ENCODE assay signal across 24 cellular contexts in the genomic region with DNA sequence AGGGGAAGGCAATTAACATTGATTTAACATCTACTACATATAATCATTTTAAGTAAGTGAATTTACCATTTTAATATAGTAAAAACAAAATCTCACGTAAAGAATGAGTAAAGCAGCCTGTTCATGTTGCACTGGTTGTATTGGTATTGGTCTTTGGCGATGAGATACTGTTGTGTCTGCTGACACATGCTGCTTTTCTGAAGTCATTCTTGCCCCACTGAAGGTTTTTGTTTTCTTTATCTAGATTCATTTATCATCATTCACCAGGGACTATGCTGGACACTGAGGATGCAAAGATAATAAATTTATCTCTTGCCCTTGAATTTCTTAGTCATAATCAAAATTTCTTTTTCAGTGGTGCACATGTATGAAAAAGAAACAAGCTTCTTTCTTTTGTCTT.
DNase-seq lines count a peak whose midpoint lies in the region; ATAC-seq, FAIRE-seq and TF ChIP-seq lines count a peak whose summit lies in the region.
"Had no signal": no experiment of that assay in that cellular context is flagged by ENCODE, and none has a peak within 500 bp of the region (broad histone marks: within the 10 kb centered on the region; RNA-seq: fewer than 3 reads in every experiment).

No MANE protein-coding gene starts in this region.

- in situ Hi-C loops in astrocyte of the spinal cord (cut with HindIII; ENCODE audit: low sequenced_read_pairs): no loop called here

- H4K20me1 ChIP-seq in osteoblast (ENCODE audit: insufficient read depth, low read length): no peaks in the 10 kb centered on the region
- H4K20me1 ChIP-seq: BLaER1 treated with 17β-estradiol and CSF1 and Interleukin-3, amounts not matched to agents 10 nM and 100 nM had no signal

- no peak overlapping the region for H2AFZ ChIP-seq in osteoblast (ENCODE audit: low read length)

- ATAC-seq in GM18511 (IDR thresholded peaks at IDR 0.05; ENCODE audit: unreplicated experiment) (no peak), GM19035 (IDR thresholded peaks at IDR 0.05; ENCODE audit: unreplicated experiment) (no peak)
- ATAC-seq: HCT116 had no signal

- peak overlapping the region; percentile 5 for H3K4me2 ChIP-seq in osteoblast (ENCODE audit: insufficient read depth, low read length)
- H3K4me2 ChIP-seq: BLaER1 treated with 17β-estradiol and CSF1 and Interleukin-3, amounts not matched to agents 10 nM and 100 nM had no signal

- H3K27ac ChIP-seq in osteoblast (ENCODE audit: low read depth, low read length) (no peak overlapping the region), kidney (ENCODE audit: low read depth in 2 of 2, low read length in 2 of 2) (no peak overlapping the region)
- H3K27ac ChIP-seq: BLaER1 treated with 17β-estradiol and CSF1 and Interleukin-3, amounts not matched to agents 10 nM and 100 nM; SK-N-MC had no signal

- peak; percentile 40 for DNase-seq in NCI-H2029 (lab: John Stamatoyannopoulos, UW)
- DNase-seq in NCI-H2029 treated with DMSO at 0.1 percent for 48 hours (lab: John Stamatoyannopoulos, UW): no peak
- DNase-seq in M059J (ENCODE audit: low read depth): peak; percentile 39
- peak; percentile 41 for DNase-seq in astrocyte of the spinal cord (ENCODE audit: low read depth, low spot score)
- DNase-seq in osteoblast (ENCODE audit: insufficient read length, low spot score, missing footprints): no peak
- DNase-seq in kidney: no peak
- DNase-seq: 8988T; AML-193; CD4-positive, alpha-beta T cell; COR-L47; Kasumi-1; NCI-H1105 treated with DMSO at 0.1 percent for 48 hours; NCI-H1930; NCI-H2171; NCI-H510A; NCI-H69; SIG-M5 had no signal

- H3K9me3 ChIP-seq in osteoblast (ENCODE audit: low read depth, low read length): no peaks in the 10 kb centered on the region
- no peaks in the 10 kb centered on the region for H3K9me3 ChIP-seq in kidney (ENCODE audit: control insufficient read depth in 1 of 2, low read length in 2 of 2)
- H3K9me3 ChIP-seq: BLaER1 treated with 17β-estradiol and CSF1 and Interleukin-3, amounts not matched to agents 10 nM and 100 nM had no signal

- no peaks in the 10 kb centered on the region for H3K79me2 ChIP-seq in osteoblast (ENCODE audit: insufficient read depth, low read length)

- H3K4me1 ChIP-seq in osteoblast (ENCODE audit: insufficient read depth, low read length) (peaks cover 13% of the 10 kb centered on the region), kidney (ENCODE audit: control insufficient read depth in 1 of 2, insufficient read depth in 1 of 2, low read depth in 1 of 2, low read length in 2 of 2) (no peaks in the 10 kb centered on the region)

- H3K36me3 ChIP-seq in osteoblast (ENCODE audit: insufficient read depth, low read length) (no peaks in the 10 kb centered on the region), kidney (ENCODE audit: control insufficient read depth in 1 of 2, insufficient read depth in 2 of 2, low read length in 2 of 2) (no peaks in the 10 kb centered on the region)
- H3K36me3 ChIP-seq: BLaER1 treated with 17β-estradiol and CSF1 and Interleukin-3, amounts not matched to agents 10 nM and 100 nM had no signal

- intact Hi-C loops in kidney (cut with DNase I): no loop called here

- H3K27me3 ChIP-seq in osteoblast (ENCODE audit: insufficient read depth, low read length): no peaks in the 10 kb centered on the region
- H3K27me3 ChIP-seq: BLaER1 treated with 17β-estradiol and CSF1 and Interleukin-3, amounts not matched to agents 10 nM and 100 nM had no signal

- FAIRE-seq in kidney (lab: Jason Lieb, UNC): no peak
- FAIRE-seq: GM12892, HepG2 had no signal

- no peak overlapping the region for H3K9ac ChIP-seq in kidney (ENCODE audit: low read length in 2 of 2)
- H3K9ac ChIP-seq: BLaER1 treated with 17β-estradiol and CSF1 and Interleukin-3, amounts not matched to agents 10 nM and 100 nM had no signal

- H3K4me3 ChIP-seq in astrocyte of the spinal cord (ENCODE audit: low read depth, low read length) (no peak overlapping the region), osteoblast (ENCODE audit: insufficient read depth, low read length) (no peak overlapping the region), kidney (ENCODE audit: low read length in 2 of 2) (no peak overlapping the region)
- H3K4me3 ChIP-seq: BLaER1 treated with 17β-estradiol and CSF1 and Interleukin-3, amounts not matched to agents 10 nM and 100 nM; SK-N-MC had no signal

- TF ChIP-seq CTCF in astrocyte of the spinal cord (IDR thresholded peaks at IDR 0.05; ENCODE audit: low read depth, low read length): no peak
- no peak for TF ChIP-seq CTCF in osteoblast (IDR thresholded peaks at IDR 0.05; ENCODE audit: extremely low read depth, low read depth, low read length)
- no peak for TF ChIP-seq CTCF in kidney (IDR thresholded peaks at IDR 0.05; ENCODE audit: borderline replicate concordance, extremely low read depth, insufficient read depth)

Comparison
In these comparisons a context has a peak if more than half of its experiments do, and no peak if none do; other contexts are left out.
1. DNase-seq: peak in NCI-H2029 (single experiment), M059J (single experiment) and astrocyte of the spinal cord (single experiment); none in NCI-H2029 treated with DMSO at 0.1 percent for 48 hours (single experiment), osteoblast (single experiment) and kidney (single experiment).